8 cellular contexts compared by ENCODE assay signal in the genomic region with DNA sequence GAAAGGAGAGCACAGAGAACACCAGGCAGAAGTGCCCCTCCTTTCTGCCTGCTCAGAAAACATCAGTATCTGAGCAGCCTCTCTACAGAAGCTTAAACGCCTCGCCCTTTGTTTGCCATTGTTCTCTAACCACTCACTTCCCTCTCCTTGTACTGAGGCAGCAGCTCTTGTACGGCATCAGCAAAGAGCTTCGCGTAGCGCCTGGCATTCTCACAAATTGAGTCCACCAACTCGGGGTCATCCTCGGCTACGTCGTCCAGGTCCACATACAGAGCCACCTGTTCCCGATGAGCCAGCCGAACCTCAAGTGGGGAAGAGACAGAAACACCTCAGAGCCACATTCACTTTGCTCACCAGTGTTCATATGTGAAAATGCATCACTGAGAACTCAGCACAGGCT. TPM values are rescaled to one million over a fixed set of nuclear protein-coding genes. Genes with fewer than 3 reads are reported as not detected.
DNase-seq lines count a peak whose midpoint lies in the region; ATAC-seq and TF ChIP-seq lines count a peak whose summit lies in the region.

No MANE protein-coding gene starts in this region.

- peak overlapping the region; percentile 90 for H3K4me3 Mint-ChIP-seq in activated CD8-positive, alpha-beta memory T cell treated with anti-CD3 and anti-CD28 coated beads, Interleukin-2, amount 10 ng/mL, durations not matched to agents 7 days and 5 days
- peak overlapping the region; percentile 93 for H3K4me3 Mint-ChIP-seq in activated T-helper 2 cell treated with anti-CD3 and anti-CD28 coated beads, Interferon-gamma antibody, Interleukin-2, Interleukin-4, amounts not matched to agents 10 μg/mL and 5 μg/mL and 100 μg/mL, durations not matched to agents 14 hours and 24 hours and 36 hours (ENCODE audit: low read depth)

- peak overlapping the region; percentile 92 for H3K27ac ChIP-seq in suprapubic skin

- H3K36me3 Mint-ChIP-seq in activated CD8-positive, alpha-beta memory T cell treated with anti-CD3 and anti-CD28 coated beads, Interleukin-2, amount 10 ng/mL, durations not matched to agents 7 days and 5 days: peaks cover 58% of the 10 kb centered on the region
- peaks cover 69% of the 10 kb centered on the region for H3K36me3 Mint-ChIP-seq in activated T-helper 2 cell treated with anti-CD3 and anti-CD28 coated beads, Interferon-gamma antibody, Interleukin-2, Interleukin-4, amounts not matched to agents 10 μg/mL and 5 μg/mL and 100 μg/mL, durations not matched to agents 14 hours and 24 hours and 36 hours (ENCODE audit: low read depth)

- no peak for DNase-seq in activated CD8-positive, alpha-beta memory T cell treated with anti-CD3 and anti-CD28 coated beads, Interleukin-2, amount 10 ng/mL, durations not matched to agents 7 days and 5 days
- no peak for DNase-seq in activated CD8-positive, alpha-beta memory T cell treated with anti-CD3 and anti-CD28 coated beads, Interleukin-2, amount 50 U/mL, for 4 hours
- no peak for DNase-seq in activated T-helper 2 cell treated with anti-CD3 and anti-CD28 coated beads, Interferon-gamma antibody, Interleukin-2, Interleukin-4, amounts not matched to agents 10 μg/mL and 5 μg/mL and 100 μg/mL, durations not matched to agents 14 hours and 24 hours and 36 hours (ENCODE audit: low spot score)
- no peak for DNase-seq in suprapubic skin (ENCODE audit: low spot score in 2 of 2)
- DNase-seq in activated CD8-positive, alpha-beta memory T cell treated with anti-CD3 and anti-CD28 coated beads, Interleukin-2, amount 50 U/mL, for 48 hours: no peak
- no peak for DNase-seq in EL
- no peak for DNase-seq in cortex of kidney (lab: John Stamatoyannopoulos, UW)

- 69% methylated on average over 12 of the region's 12 CpGs for WGBS in suprapubic skin

- H3K36me3 ChIP-seq in suprapubic skin: peaks cover 61% of the 10 kb centered on the region

- peaks cover 48% of the 10 kb centered on the region for H3K4me1 Mint-ChIP-seq in activated CD8-positive, alpha-beta memory T cell treated with anti-CD3 and anti-CD28 coated beads, Interleukin-2, amount 10 ng/mL, durations not matched to agents 7 days and 5 days
- peaks cover 41% of the 10 kb centered on the region for H3K4me1 Mint-ChIP-seq in activated T-helper 2 cell treated with anti-CD3 and anti-CD28 coated beads, Interferon-gamma antibody, Interleukin-2, Interleukin-4, amounts not matched to agents 10 μg/mL and 5 μg/mL and 100 μg/mL, durations not matched to agents 14 hours and 24 hours and 36 hours (ENCODE audit: low read depth)

- intact Hi-C loops in activated T-helper 2 cell treated with anti-CD3 and anti-CD28 coated beads, Interferon-gamma antibody, Interleukin-2, Interleukin-4, amounts not matched to agents 10 μg/mL and 5 μg/mL and 100 μg/mL, durations not matched to agents 14 hours and 24 hours and 36 hours (cut with micrococcal nuclease): no loop called here

- no peaks in the 10 kb centered on the region for H3K27me3 ChIP-seq in suprapubic skin

- no peak for ATAC-seq in activated CD8-positive, alpha-beta memory T cell treated with anti-CD3 and anti-CD28 coated beads, Interleukin-2, amount 10 ng/mL, durations not matched to agents 7 days and 5 days

- H3K27me3 Mint-ChIP-seq in activated CD8-positive, alpha-beta memory T cell treated with anti-CD3 and anti-CD28 coated beads, Interleukin-2, amount 10 ng/mL, durations not matched to agents 7 days and 5 days: no peaks in the 10 kb centered on the region
- H3K27me3 Mint-ChIP-seq in activated T-helper 2 cell treated with anti-CD3 and anti-CD28 coated beads, Interferon-gamma antibody, Interleukin-2, Interleukin-4, amounts not matched to agents 10 μg/mL and 5 μg/mL and 100 μg/mL, durations not matched to agents 14 hours and 24 hours and 36 hours (ENCODE audit: low read depth): no peaks in the 10 kb centered on the region

- peak overlapping the region; percentile 66 for H3K4me3 ChIP-seq in iPS-18c (ENCODE audit: insufficient read depth, low read depth, low read length)
- peak overlapping the region; percentile 81 for H3K4me3 ChIP-seq in suprapubic skin

- CTCF ChIA-PET in activated CD8-positive, alpha-beta memory T cell treated with anti-CD3 and anti-CD28 coated beads, Interleukin-2, amount 10 ng/mL, durations not matched to agents 7 days and 5 days (lab: Charles Lee): interaction anchor here (0.8 to 3.0 kb wide), 3 partner anchors 9 to 78 kb away, joined by 3 to 14 read pairs (median 4); partner anchors contain the start of gene STAG3

- TF ChIP-seq POLR2A in suprapubic skin (IDR thresholded peaks at IDR 0.05): no peak

- H3K9me3 Mint-ChIP-seq in activated CD8-positive, alpha-beta memory T cell treated with anti-CD3 and anti-CD28 coated beads, Interleukin-2, amount 10 ng/mL, durations not matched to agents 7 days and 5 days (ENCODE audit: low read depth): no peaks in the 10 kb centered on the region
- no peaks in the 10 kb centered on the region for H3K9me3 Mint-ChIP-seq in activated T-helper 2 cell treated with anti-CD3 and anti-CD28 coated beads, Interferon-gamma antibody, Interleukin-2, Interleukin-4, amounts not matched to agents 10 μg/mL and 5 μg/mL and 100 μg/mL, durations not matched to agents 14 hours and 24 hours and 36 hours

- H3K9me3 ChIP-seq in iPS-18c (ENCODE audit: control insufficient read depth, insufficient read depth, low read length): peaks cover 2% of the 10 kb centered on the region
- no peaks in the 10 kb centered on the region for H3K9me3 ChIP-seq in suprapubic skin

- no peak overlapping the region for H3K27ac Mint-ChIP-seq in activated CD8-positive, alpha-beta memory T cell treated with anti-CD3 and anti-CD28 coated beads, Interleukin-2, amount 10 ng/mL, durations not matched to agents 7 days and 5 days
- H3K27ac Mint-ChIP-seq in activated T-helper 2 cell treated with anti-CD3 and anti-CD28 coated beads, Interferon-gamma antibody, Interleukin-2, Interleukin-4, amounts not matched to agents 10 μg/mL and 5 μg/mL and 100 μg/mL, durations not matched to agents 14 hours and 24 hours and 36 hours: peak overlapping the region; percentile 93

- TF ChIP-seq EP300 in suprapubic skin (IDR thresholded peaks at IDR 0.05): no peak

- TF ChIP-seq CTCF in suprapubic skin (IDR thresholded peaks at IDR 0.05): no peak

- peaks cover 24% of the 10 kb centered on the region for H3K4me1 ChIP-seq in suprapubic skin

RNA-seq across cellular contexts. Expression of gene MCM7, which starts 1.7 kb away (rescaled TPM):
- total RNA-seq in activated CD8-positive, alpha-beta memory T cell treated with anti-CD3 and anti-CD28 coated beads, Interleukin-2, amount 10 ng/mL, durations not matched to agents 7 days and 5 days: 100 to 1,000 TPM; 405 to 409 TPM
- total RNA-seq in activated T-helper 2 cell treated with anti-CD3 and anti-CD28 coated beads, Interferon-gamma antibody, Interleukin-2, Interleukin-4, amounts not matched to agents 10 μg/mL and 5 μg/mL and 100 μg/mL, durations not matched to agents 14 hours and 24 hours and 36 hours: 383 and 389 TPM in 2 replicates
- total RNA-seq in suprapubic skin: 10 to 100 TPM; 43.8 to 97.0 (median 51.8) TPM

RNA-seq across cellular contexts. Expression of gene AP4M1, which starts 2.0 kb away (rescaled TPM):
- 10 to 100 TPM in 1 of 2 experiments, 1 to 10 TPM in 1; 9.9 to 10.6 TPM for total RNA-seq in activated CD8-positive, alpha-beta memory T cell treated with anti-CD3 and anti-CD28 coated beads, Interleukin-2, amount 10 ng/mL, durations not matched to agents 7 days and 5 days
- 12.2 and 16.4 TPM in 2 replicates for total RNA-seq in activated T-helper 2 cell treated with anti-CD3 and anti-CD28 coated beads, Interferon-gamma antibody, Interleukin-2, Interleukin-4, amounts not matched to agents 10 μg/mL and 5 μg/mL and 100 μg/mL, durations not matched to agents 14 hours and 24 hours and 36 hours
- total RNA-seq in suprapubic skin: 10 to 100 TPM; 16.7 to 33.2 (median 31.8) TPM

RNA-seq across cellular contexts. Expression of gene COPS6, which starts 10.7 kb away (rescaled TPM):
- 10 to 100 TPM; 81.2 to 90.8 TPM for total RNA-seq in activated CD8-positive, alpha-beta memory T cell treated with anti-CD3 and anti-CD28 coated beads, Interleukin-2, amount 10 ng/mL, durations not matched to agents 7 days and 5 days
- 116 and 119 TPM in 2 replicates for total RNA-seq in activated T-helper 2 cell treated with anti-CD3 and anti-CD28 coated beads, Interferon-gamma antibody, Interleukin-2, Interleukin-4, amounts not matched to agents 10 μg/mL and 5 μg/mL and 100 μg/mL, durations not matched to agents 14 hours and 24 hours and 36 hours
- 10 to 100 TPM; 35.8 to 60.7 (median 47.7) TPM for total RNA-seq in suprapubic skin

RNA-seq across cellular contexts. Expression of gene ZNF3, which starts 17.9 kb away (rescaled TPM):
- total RNA-seq in activated CD8-positive, alpha-beta memory T cell treated with anti-CD3 and anti-CD28 coated beads, Interleukin-2, amount 10 ng/mL, durations not matched to agents 7 days and 5 days: 10 to 100 TPM; 21.2 to 24.1 TPM
- total RNA-seq in activated T-helper 2 cell treated with anti-CD3 and anti-CD28 coated beads, Interferon-gamma antibody, Interleukin-2, Interleukin-4, amounts not matched to agents 10 μg/mL and 5 μg/mL and 100 μg/mL, durations not matched to agents 14 hours and 24 hours and 36 hours: 23.6 and 25.5 TPM in 2 replicates
- 10 to 100 TPM; 13.2 to 30.3 (median 24.4) TPM for total RNA-seq in suprapubic skin

RNA-seq across cellular contexts. Expression of gene TAF6, which starts 19.7 kb away (rescaled TPM):
- 10 to 100 TPM; 70.4 to 71.4 TPM for total RNA-seq in activated CD8-positive, alpha-beta memory T cell treated with anti-CD3 and anti-CD28 coated beads, Interleukin-2, amount 10 ng/mL, durations not matched to agents 7 days and 5 days
- 68.1 and 76.9 TPM in 2 replicates for total RNA-seq in activated T-helper 2 cell treated with anti-CD3 and anti-CD28 coated beads, Interferon-gamma antibody, Interleukin-2, Interleukin-4, amounts not matched to agents 10 μg/mL and 5 μg/mL and 100 μg/mL, durations not matched to agents 14 hours and 24 hours and 36 hours
- total RNA-seq in suprapubic skin: 10 to 100 TPM; 31.7 to 59.3 (median 48.9) TPM
